In genomic region chr5:147887925-147888324, GRCh38 we compare ENCODE assay signal across 1 cellular context.
TF ChIP-seq lines count a peak whose summit lies in the region.

No MANE protein-coding gene starts in this region.

TF ChIP-seq in IMR-90, 13 proteins besides CTCF, POLR2A, EP300 and RAD21:
- no peak for TF ChIP-seq MAFK (IDR thresholded peaks at IDR 0.05; ENCODE audit: low read depth, low read length)
- TF ChIP-seq, protein P1, sequence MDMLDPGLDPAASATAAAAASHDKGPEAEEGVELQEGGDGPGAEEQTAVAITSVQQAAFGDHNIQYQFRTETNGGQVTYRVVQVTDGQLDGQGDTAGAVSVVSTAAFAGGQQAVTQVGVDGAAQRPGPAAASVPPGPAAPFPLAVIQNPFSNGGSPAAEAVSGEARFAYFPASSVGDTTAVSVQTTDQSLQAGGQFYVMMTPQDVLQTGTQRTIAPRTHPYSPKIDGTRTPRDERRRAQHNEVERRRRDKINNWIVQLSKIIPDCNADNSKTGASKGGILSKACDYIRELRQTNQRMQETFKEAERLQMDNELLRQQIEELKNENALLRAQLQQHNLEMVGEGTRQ (IDR thresholded peaks at IDR 0.05; ENCODE audit: low read depth, low read length) = no peak
